In the genomic region with DNA sequence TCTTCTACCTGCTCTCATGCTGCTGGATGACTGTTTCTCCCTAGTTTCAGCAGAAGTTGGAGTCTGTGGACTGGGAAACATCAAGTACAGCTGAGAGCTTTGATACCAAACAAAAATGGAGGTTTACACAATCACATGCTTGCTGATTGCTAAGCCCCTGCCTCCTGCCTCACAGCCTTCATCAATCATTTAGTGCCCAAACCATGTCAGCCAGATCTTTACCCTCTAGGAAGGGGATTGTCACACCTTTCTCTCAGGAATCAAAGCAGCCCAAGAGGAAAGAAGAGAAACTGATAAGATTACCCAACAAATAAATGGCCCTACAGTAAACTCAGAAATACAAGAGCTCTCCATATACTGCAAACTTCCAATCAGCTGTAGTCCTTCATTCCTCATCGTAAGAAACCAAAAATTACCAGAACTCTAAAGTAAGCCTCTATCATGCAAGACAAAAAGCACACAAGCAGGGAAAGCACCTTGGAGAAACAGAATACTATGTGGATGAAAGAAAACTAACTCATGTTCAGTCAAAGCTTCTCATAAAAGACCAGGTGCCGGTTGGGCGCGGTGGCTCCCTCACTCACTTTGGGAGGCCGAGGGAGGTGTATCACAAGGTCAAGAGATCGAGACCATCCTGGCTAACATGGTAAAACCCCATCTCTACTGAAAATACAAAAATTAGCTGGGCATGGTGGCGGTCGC, we compare ENCODE assay signal across 9 cellular contexts.
A peak's percentile ranks its signal among the peaks of the same experiment; 100 is the strongest.
DNase-seq lines count a peak whose midpoint lies in the region; ATAC-seq and TF ChIP-seq lines count a peak whose summit lies in the region.
"Had no signal": no experiment of that assay in that cellular context is flagged by ENCODE, and none has a peak within 500 bp of the region (broad histone marks: within the 10 kb centered on the region; RNA-seq: fewer than 3 reads in every experiment).

No MANE protein-coding gene starts in this region.

- no peaks in the 10 kb centered on the region for H3K27me3 ChIP-seq in hepatocyte
- H3K27me3 ChIP-seq in thymus (ENCODE audit: control insufficient read depth, insufficient read depth): no peaks in the 10 kb centered on the region
- H3K27me3 ChIP-seq in adrenal gland: no peaks in the 10 kb centered on the region

- H3K36me3 ChIP-seq in hepatocyte (replicated peaks; ENCODE audit: insufficient read depth, low read depth) (no peaks in the 10 kb centered on the region), thymus (ENCODE audit: control insufficient read depth, insufficient read depth) (peaks cover 13% of the 10 kb centered on the region), adrenal gland (replicated peaks in 1 of 2) (no peaks in the 10 kb centered on the region)

- H3K4me3 ChIP-seq in hepatocyte (no peak overlapping the region), thymus (ENCODE audit: low read length) (no peak overlapping the region), adrenal gland (no peak overlapping the region)

- peak overlapping the region; percentile 1 for H2AFZ ChIP-seq in hepatocyte

- H3K9me3 Mint-ChIP-seq in activated naive CD4-positive, alpha-beta T cell treated with anti-CD3 and anti-CD28 coated beads for 36 hours: peaks cover 53% of the 10 kb centered on the region

- H3K36me3 Mint-ChIP-seq in activated naive CD4-positive, alpha-beta T cell treated with anti-CD3 and anti-CD28 coated beads for 36 hours (ENCODE audit: low read depth): peaks cover 64% of the 10 kb centered on the region
- peaks cover 4% of the 10 kb centered on the region for H3K36me3 Mint-ChIP-seq in T-helper 17 cell (ENCODE audit: low read depth)

- H3K9me3 ChIP-seq in T-helper 17 cell (ENCODE audit: control insufficient read depth, low read length, poor library complexity, severe bottlenecking) (peaks cover 9% of the 10 kb centered on the region), hepatocyte (ENCODE audit: low read depth) (no peaks in the 10 kb centered on the region), thymus (ENCODE audit: control insufficient read depth) (peaks cover 22% of the 10 kb centered on the region), adrenal gland (replicated peaks in 1 of 3) (no peaks in the 10 kb centered on the region)

- no peaks in the 10 kb centered on the region for H4K20me1 ChIP-seq in hepatocyte (ENCODE audit: insufficient read depth, poor library complexity, severe bottlenecking)

- CTCF ChIA-PET in activated naive CD4-positive, alpha-beta T cell treated with anti-CD3 and anti-CD28 coated beads for 36 hours (lab: Charles Lee): interaction anchor here (0.7 to 1.4 kb wide), 8 partner anchors 12 to 242 kb away, joined by 3 to 5 read pairs (median 3); no protein-coding TSS in a partner anchor

- H3K4me2 ChIP-seq in hepatocyte: no peak overlapping the region

- peak overlapping the region; percentile 99 for H3K27ac Mint-ChIP-seq in activated naive CD4-positive, alpha-beta T cell treated with anti-CD3 and anti-CD28 coated beads for 36 hours
- H3K27ac Mint-ChIP-seq in T-helper 17 cell: peak overlapping the region; percentile 72

- TF ChIP-seq POLR2A in adrenal gland (IDR thresholded peaks at IDR 0.05): no peak

- H3K9me2 ChIP-seq in hepatocyte (replicated peaks; ENCODE audit: insufficient read depth): no peaks in the 10 kb centered on the region

- peaks cover 6% of the 10 kb centered on the region for H3K4me1 ChIP-seq in hepatocyte (ENCODE audit: insufficient read depth)
- peaks cover 16% of the 10 kb centered on the region for H3K4me1 ChIP-seq in thymus (ENCODE audit: control insufficient read depth, insufficient read depth, low read length)
- H3K4me1 ChIP-seq in adrenal gland (replicated peaks in 1 of 2): peaks cover 0 to 15% of the 10 kb centered on the region in 2 donors

- H3K4me3 Mint-ChIP-seq in activated naive CD4-positive, alpha-beta T cell treated with anti-CD3 and anti-CD28 coated beads for 36 hours: peak overlapping the region; percentile 25
- peak overlapping the region; percentile 1 for H3K4me3 Mint-ChIP-seq in T-helper 17 cell

- intact Hi-C loops in activated naive CD4-positive, alpha-beta T cell treated with anti-CD3 and anti-CD28 coated beads for 36 hours (cut with micrococcal nuclease): loop anchor here (1.0 to 10.0 kb wide), 17 partner anchors 12 to 575 kb away; a partner anchor contains a TSS
- intact Hi-C loops in adrenal gland (cut with DNase I): no loop called here

- no peaks in the 10 kb centered on the region for H3K27me3 Mint-ChIP-seq in activated naive CD4-positive, alpha-beta T cell treated with anti-CD3 and anti-CD28 coated beads for 36 hours (ENCODE audit: low read depth)
- no peaks in the 10 kb centered on the region for H3K27me3 Mint-ChIP-seq in T-helper 17 cell

- 88% methylated on average over 8 of the region's 8 CpGs for WGBS in hepatocyte (ENCODE audit: low lambda C conversion rate, missing lambda C conversion rate)
- WGBS in thymus: 90% methylated on average over 8 of the region's 8 CpGs
- WGBS in adrenal gland, 4 donors: 91 to 98% (median 94%) methylated on average over 8 of the region's 8 CpGs

- ATAC-seq in T-helper 17 cell (no peak), GM19023 (IDR thresholded peaks at IDR 0.05; ENCODE audit: unreplicated experiment) (no peak)

- peak; percentile 50 for DNase-seq in activated naive CD4-positive, alpha-beta T cell treated with anti-CD3 and anti-CD28 coated beads for 36 hours
- DNase-seq in activated naive CD4-positive, alpha-beta T cell (lab: John Stamatoyannopoulos, UW): no peak
- DNase-seq in T-helper 17 cell (no peak), hepatocyte (ENCODE audit: low spot score) (no peak), adrenal gland (no peak), G401 (ENCODE audit: low spot score) (no peak)
- DNase-seq: NCI-H2227 treated with DMSO at 0.1 percent for 48 hours had no signal

- TF ChIP-seq CTCF in hepatocyte (IDR thresholded peaks at IDR 0.05; ENCODE audit: poor library complexity) (no peak), adrenal gland (IDR thresholded peaks at IDR 0.05) (no peak)

- in situ Hi-C loops in G401 (cut with HindIII; ENCODE audit: low sequenced_read_pairs): no loop called here

- H3K79me2 ChIP-seq in hepatocyte: no peaks in the 10 kb centered on the region

- peak overlapping the region; percentile 32 for H3K27ac ChIP-seq in hepatocyte
- peak overlapping the region; percentile 85 for H3K27ac ChIP-seq in thymus (ENCODE audit: low read depth)
- peak overlapping the region in 2 of 5 donors; percentile 36 to 57 for H3K27ac ChIP-seq in adrenal gland

- H3K4me1 Mint-ChIP-seq in activated naive CD4-positive, alpha-beta T cell treated with anti-CD3 and anti-CD28 coated beads for 36 hours (ENCODE audit: low read depth): peaks cover 66% of the 10 kb centered on the region
- peaks cover 12% of the 10 kb centered on the region for H3K4me1 Mint-ChIP-seq in T-helper 17 cell
